ENCODE assay signal across 1 cellular context in genomic region chr9:127741831-127742434, GRCh38.
TF ChIP-seq lines count a peak whose summit lies in the region.

No MANE protein-coding gene starts in this region.

TF ChIP-seq in K562, 482 proteins besides CTCF, POLR2A, EP300 and RAD21 (continued from another document and continues in another):
- TF ChIP-seq ARID4B (CRISPR knock-in tag; IDR thresholded peaks at IDR 0.05): no peak; the same call in 1 of the 2 replicates
- TF ChIP-seq CREB5 (CRISPR knock-in tag; IDR thresholded peaks at IDR 0.05): no peak
- TF ChIP-seq ZMIZ1 (IDR thresholded peaks at IDR 0.05; ENCODE audit: low read depth in 2 of 2, low read length in 2 of 2): no peak
- TF ChIP-seq SOX6 (IDR thresholded peaks at IDR 0.05): no peak
- no peak for TF ChIP-seq THAP7 (CRISPR knock-in tag; IDR thresholded peaks at IDR 0.05)
- TF ChIP-seq ZNF316 (IDR thresholded peaks at IDR 0.05): peak; percentile 99
- no peak for TF ChIP-seq THAP12 (CRISPR knock-in tag; IDR thresholded peaks at IDR 0.05)
- no peak for TF ChIP-seq DNMT1 (IDR thresholded peaks at IDR 0.05)
- TF ChIP-seq ZFPM2 (CRISPR knock-in tag; IDR thresholded peaks at IDR 0.05): no peak
- no peak for TF ChIP-seq RBM14 (IDR thresholded peaks at IDR 0.05; ENCODE audit: borderline replicate concordance, insufficient read depth, low read depth, low read length)
- TF ChIP-seq NR3C1 (CRISPR knock-in tag; IDR thresholded peaks at IDR 0.05): no peak
- no peak for TF ChIP-seq KHSRP (IDR thresholded peaks at IDR 0.05)
- TF ChIP-seq CHD1 (IDR thresholded peaks at IDR 0.05; ENCODE audit: low read length): no peak
- TF ChIP-seq UBTF (IDR thresholded peaks at IDR 0.05; ENCODE audit: borderline replicate concordance in 1 of 2, low read depth in 2 of 2, low read length in 2 of 2): no peak
- no peak for TF ChIP-seq HEY1 (CRISPR knock-in tag; IDR thresholded peaks at IDR 0.05; ENCODE audit: borderline replicate concordance)
- TF ChIP-seq ARID1B (IDR thresholded peaks at IDR 0.05): peak; percentile 16; the same call in 1 of the 2 replicates
- peak; percentile 24; the same call in 1 of the 2 replicates for TF ChIP-seq SP1 (CRISPR knock-in tag; IDR thresholded peaks at IDR 0.05)
- TF ChIP-seq HIVEP1 (CRISPR knock-in tag; IDR thresholded peaks at IDR 0.05): no peak
- TF ChIP-seq YBX1 (IDR thresholded peaks at IDR 0.05): no peak
- no peak for TF ChIP-seq EHMT2 (IDR thresholded peaks at IDR 0.05)
- TF ChIP-seq SRSF1 (IDR thresholded peaks at IDR 0.05; ENCODE audit: low read depth, low read length): no peak
- no peak for TF ChIP-seq ZNF395 (CRISPR knock-in tag; IDR thresholded peaks at IDR 0.05)
- TF ChIP-seq SETDB1 (IDR thresholded peaks at IDR 0.05; ENCODE audit: low read length): no peak
- TF ChIP-seq CGGBP1 (CRISPR knock-in tag; IDR thresholded peaks at IDR 0.05): no peak
- TF ChIP-seq NCOA4 (IDR thresholded peaks at IDR 0.05; ENCODE audit: partially characterized antibody): no peak
- no peak for TF ChIP-seq SP2 (IDR thresholded peaks at IDR 0.05; ENCODE audit: extremely low read depth, low read depth, low read length, poor library complexity, severe bottlenecking)
- TF ChIP-seq DIDO1 (tag; IDR thresholded peaks at IDR 0.05; ENCODE audit: low read depth): no peak
- TF ChIP-seq PRPF4 (IDR thresholded peaks at IDR 0.05; ENCODE audit: insufficient read depth, low read depth, low read length, poor library complexity, severe bottlenecking): no peak
- no peak for TF ChIP-seq ZNF830 (CRISPR knock-in tag; IDR thresholded peaks at IDR 0.05)
- TF ChIP-seq SMARCA4 (IDR thresholded peaks at IDR 0.05): peak; percentile 36; the same call in 1 of the 2 replicates
- TF ChIP-seq PBX2 (CRISPR knock-in tag; IDR thresholded peaks at IDR 0.05; ENCODE audit: low read depth): 0 out of 2 replicates have a peak, but pooled peaks have one; percentile 19
- no peak for TF ChIP-seq PBX2 (tag; conservative IDR thresholded peaks at IDR 0.05; ENCODE audit: low read depth)
- no peak for TF ChIP-seq MCM2 (IDR thresholded peaks at IDR 0.05; ENCODE audit: low read depth)
- no peak for TF ChIP-seq HCFC1 (IDR thresholded peaks at IDR 0.05; ENCODE audit: low read depth, low read length)
- no peak for TF ChIP-seq KLF10 (CRISPR knock-in tag; IDR thresholded peaks at IDR 0.05)
- TF ChIP-seq NCOA6 (IDR thresholded peaks at IDR 0.05): no peak
- no peak for TF ChIP-seq MITF (IDR thresholded peaks at IDR 0.05)
- peak; percentile 73; the same call in 1 of the 2 replicates for TF ChIP-seq LARP7 (IDR thresholded peaks at IDR 0.05)
- no peak for TF ChIP-seq MTF1 (CRISPR knock-in tag; IDR thresholded peaks at IDR 0.05; ENCODE audit: borderline replicate concordance)
- TF ChIP-seq TARDBP (IDR thresholded peaks at IDR 0.05): no peak
- peak; percentile 99 for TF ChIP-seq C11orf30 (IDR thresholded peaks at IDR 0.05; ENCODE audit: low read depth)
- TF ChIP-seq FOSL1 (tag; conservative IDR thresholded peaks at IDR 0.05): no peak
